Comparison of ENCODE assay signal across 26 cellular contexts in genomic region chr7:155289949-155290501, GRCh38.
"Had no signal": no experiment of that assay in that cellular context is flagged by ENCODE, and none has a peak within 500 bp of the region (broad histone marks: within the 10 kb centered on the region; RNA-seq: fewer than 3 reads in every experiment).

No MANE protein-coding gene starts in this region.

- H3K27me3 ChIP-seq: brain microvascular endothelial cell, gastrocnemius medialis, ovary, right lobe of liver, thyroid gland, upper lobe of right lung had no signal

- ATAC-seq: effector memory CD8-positive, alpha-beta T cell; gastrocnemius medialis; left ventricle myocardium superior; mucosa of descending colon; right lobe of liver; T-cell; upper lobe of right lung had no signal

- DNase-seq: activated CD4-positive, alpha-beta memory T cell treated with anti-CD3 and anti-CD28 coated beads, Interleukin-2, amount 10 ng/mL, durations not matched to agents 7 days and 5 days; activated CD4-positive, alpha-beta T cell treated with anti-CD3 and anti-CD28 coated beads, Interleukin-2, amount 10 ng/mL, durations not matched to agents 7 days and 5 days; activated CD4-positive, CD25-positive, alpha-beta regulatory T cell; activated gamma-delta T cell treated with Interleukin-2 at 50 U/mL for 16 hours; activated naive CD4-positive, alpha-beta T cell treated with anti-CD3 and anti-CD28 coated beads, Interleukin-2, amount 50 U/mL, for 16 hours; amniotic stem cell; brain microvascular endothelial cell; effector memory CD8-positive, alpha-beta T cell; erythroblast; gastrocnemius medialis; glutamatergic neuron; left ventricle myocardium superior; mucosa of descending colon; ovary; stimulated activated CD4-positive, alpha-beta T cell treated with anti-CD3 and anti-CD28 coated beads, Interleukin-2, amount 100 ng/mL, for 48 hours; T-cell; thyroid gland had no signal

- H3K36me3 ChIP-seq: brain microvascular endothelial cell, gastrocnemius medialis, neutrophil, ovary, right lobe of liver, thyroid gland, upper lobe of right lung had no signal

- H3K27ac ChIP-seq: brain microvascular endothelial cell, coronary artery, gastrocnemius medialis, neutrophil, ovary, right lobe of liver, thyroid gland, upper lobe of right lung had no signal

- H3K27me3 Mint-ChIP-seq: stimulated activated naive CD8-positive, alpha-beta T cell treated with anti-CD3 and anti-CD28 coated beads, Interleukin-15, Interleukin-2, amounts not matched to agents 100 ng/mL and 50 ng/mL, for 24 hours; T-cell had no signal

- H3K4me1 ChIP-seq: gastrocnemius medialis, right lobe of liver, thyroid gland, upper lobe of right lung had no signal

- H3K4me3 Mint-ChIP-seq: activated CD4-positive, alpha-beta memory T cell treated with anti-CD3 and anti-CD28 coated beads, Interleukin-2, amount 10 ng/mL, durations not matched to agents 7 days and 5 days; activated CD4-positive, alpha-beta T cell treated with anti-CD3 and anti-CD28 coated beads, Interleukin-2, amount 10 ng/mL, durations not matched to agents 7 days and 5 days; effector memory CD8-positive, alpha-beta T cell; natural killer cell treated with Interleukin-12 subunit alpha and Interleukin-12 subunit beta and Interleukin-15 and Interleukin-18, amount 100 ng/mL, for 72 hours; stimulated activated naive CD8-positive, alpha-beta T cell treated with anti-CD3 and anti-CD28 coated beads, Interleukin-15, Interleukin-2, amounts not matched to agents 100 ng/mL and 50 ng/mL, for 24 hours; T-cell had no signal

- FAIRE-seq: astrocyte, islet of Langerhans had no signal

- H3K36me3 Mint-ChIP-seq: natural killer cell treated with Interleukin-12 subunit alpha and Interleukin-12 subunit beta and Interleukin-15 and Interleukin-18, amount 100 ng/mL, for 72 hours; T-cell had no signal

- H3K27ac Mint-ChIP-seq: activated CD4-positive, alpha-beta memory T cell treated with anti-CD3 and anti-CD28 coated beads, Interleukin-2, amount 10 ng/mL, durations not matched to agents 7 days and 5 days; progenitor cell of endocrine pancreas; T-cell had no signal

- H3K9me3 ChIP-seq: gastrocnemius medialis, mucosa of descending colon, neutrophil, ovary, right lobe of liver, thyroid gland, upper lobe of right lung had no signal

- H3K4me3 ChIP-seq: coronary artery, gastrocnemius medialis, mucosa of descending colon, ovary, right lobe of liver, thyroid gland, upper lobe of right lung had no signal

- H3K9me3 Mint-ChIP-seq: effector memory CD8-positive, alpha-beta T cell; natural killer cell treated with Interleukin-12 subunit alpha and Interleukin-12 subunit beta and Interleukin-15 and Interleukin-18, amount 100 ng/mL, for 72 hours; T-cell had no signal
